Comparison of ENCODE assay signal across 19 cellular contexts in genomic region chr19:48477696-48478338, GRCh38. TPM values are rescaled to one million over a fixed set of nuclear protein-coding genes. Genes with fewer than 3 reads are reported as not detected.
A peak's percentile ranks its signal among the peaks of the same experiment; 100 is the strongest.
DNase-seq lines count a peak whose midpoint lies in the region; ATAC-seq, FAIRE-seq and TF ChIP-seq lines count a peak whose summit lies in the region.
"Had no signal": no experiment of that assay in that cellular context is flagged by ENCODE, and none has a peak within 500 bp of the region (broad histone marks: within the 10 kb centered on the region; RNA-seq: fewer than 3 reads in every experiment).

No MANE protein-coding gene starts in this region.

- DNase-seq in right cardiac atrium, result peak in 2 of 3 donors; percentile 36 to 64
- DNase-seq in Right ventricle myocardium inferior (ENCODE audit: missing footprints), result no peak
- no peak for DNase-seq in HepG2 (ENCODE audit: low spot score)
- DNase-seq in osteoblast (ENCODE audit: insufficient read length, low spot score, missing footprints), result peak; percentile 49
- DNase-seq in activated effector memory CD4-positive, alpha-beta T cell treated with Interleukin-2 at 50 U/mL for 16 hours, result no peak
- no peak for DNase-seq in omental fat pad (ENCODE audit: low spot score)
- DNase-seq: ACHN; BE2C; C1 segment of cervical spinal cord; CD4-positive, CD25-positive, alpha-beta regulatory T cell; CD8-positive, alpha-beta memory T cell; COR-L47; H9 had no signal

- no peak for TF ChIP-seq RAD21 in HepG2 (CRISPR knock-in tag; IDR thresholded peaks at IDR 0.05)

- H3K4me3 ChIP-seq in right cardiac atrium (ENCODE audit: low read length) (no peak overlapping the region), HepG2 (replicated peaks in 1 of 3; ENCODE audit: insufficient read depth in 1 of 3, low read depth in 2 of 3, low read length in 3 of 3) (no peak overlapping the region), osteoblast (ENCODE audit: insufficient read depth, low read length) (no peak overlapping the region)

- no peaks in the 10 kb centered on the region for H4K20me1 ChIP-seq in HepG2 (ENCODE audit: insufficient read depth, low read length)
- peaks cover 11% of the 10 kb centered on the region for H4K20me1 ChIP-seq in osteoblast (ENCODE audit: insufficient read depth, low read length)

- FAIRE-seq in HepG2 (lab: Jason Lieb, UNC), result no peak
- FAIRE-seq: A204.1, D721Med, G401.6, GM12891, GM19239, H1 had no signal

- TF ChIP-seq POLR2A in HepG2 (IDR thresholded peaks at IDR 0.05; ENCODE audit: insufficient read depth in 1 of 2, low read depth in 2 of 2, low read length in 2 of 2), result no peak

- no peak overlapping the region for H3K4me2 ChIP-seq in HepG2 (ENCODE audit: low read depth, low read length)
- H3K4me2 ChIP-seq in osteoblast (ENCODE audit: insufficient read depth, low read length), result no peak overlapping the region

- no peak overlapping the region for H3K9ac ChIP-seq in HepG2 (ENCODE audit: insufficient read depth, low read depth, low read length)

- BruUV-seq in HepG2 (replicated peaks; lab: Mats Ljungman, UMichigan), result no TSS peak

- TF ChIP-seq CTCF in HepG2 (CRISPR knock-in tag; IDR thresholded peaks at IDR 0.05) (no peak), osteoblast (IDR thresholded peaks at IDR 0.05; ENCODE audit: extremely low read depth, low read depth, low read length) (no peak), omental fat pad (IDR thresholded peaks at IDR 0.05) (no peak)

- H3K36me3 ChIP-seq in HepG2 (replicated peaks in 1 of 2; ENCODE audit: control insufficient read depth in 1 of 2, insufficient read depth in 2 of 2, low read length in 2 of 2), result peaks cover 23 to 40% of the 10 kb centered on the region in 2 experiments; a peak in 4 of 5 replicates
- H3K36me3 ChIP-seq in osteoblast (ENCODE audit: insufficient read depth, low read length), result peaks cover 54% of the 10 kb centered on the region

- ATAC-seq in right cardiac atrium, result no peak
- ATAC-seq in Right ventricle myocardium inferior, result no peak
- no peak for ATAC-seq in HepG2
- no peak for ATAC-seq in omental fat pad (ENCODE audit: low FRiP score)

- no peaks in the 10 kb centered on the region for H3K27me3 ChIP-seq in right cardiac atrium (ENCODE audit: control insufficient read depth, insufficient read depth)
- no peaks in the 10 kb centered on the region for H3K27me3 ChIP-seq in HepG2 (ENCODE audit: control insufficient read depth in 1 of 2, insufficient read depth in 2 of 2, low read length in 2 of 2)
- H3K27me3 ChIP-seq in osteoblast (ENCODE audit: insufficient read depth, low read length), result no peaks in the 10 kb centered on the region
- H3K27me3 ChIP-seq: BE2C had no signal

- peaks cover 3% of the 10 kb centered on the region for H3K4me1 ChIP-seq in right cardiac atrium (ENCODE audit: control insufficient read depth, insufficient read depth, low read length)
- H3K4me1 ChIP-seq in HepG2 (ENCODE audit: insufficient read depth, low read length), result no peaks in the 10 kb centered on the region
- peaks cover 27% of the 10 kb centered on the region for H3K4me1 ChIP-seq in osteoblast (ENCODE audit: insufficient read depth, low read length)

- POLR2A ChIA-PET in HepG2 (lab: Yijun Ruan, JAX), result no interaction called here

- no peaks in the 10 kb centered on the region for H3K9me3 ChIP-seq in right cardiac atrium (ENCODE audit: control insufficient read depth, low read length)
- H3K9me3 ChIP-seq in HepG2 (ENCODE audit: low read length), result no peaks in the 10 kb centered on the region
- no peaks in the 10 kb centered on the region for H3K9me3 ChIP-seq in osteoblast (ENCODE audit: low read depth, low read length)
- H3K9me3 ChIP-seq: BE2C had no signal

- WGBS in right cardiac atrium, result 77% methylated on average over 22 of the region's 22 CpGs
- WGBS in HepG2 (ENCODE audit: low lambda C conversion rate), result 94% methylated on average over 17 of the region's 22 CpGs

- CTCF ChIA-PET in HepG2 (lab: Yijun Ruan, JAX; ENCODE audit: low intra/inter-chr PET ratio, low total read pairs), result no interaction called here

- no peak overlapping the region for H3K27ac ChIP-seq in right cardiac atrium (ENCODE audit: low read length)
- H3K27ac ChIP-seq in HepG2 (ENCODE audit: extremely low read length, insufficient read depth, low read length), result no peak overlapping the region
- H3K27ac ChIP-seq in osteoblast (ENCODE audit: low read depth, low read length), result no peak overlapping the region

- H3K79me2 ChIP-seq in HepG2 (ENCODE audit: insufficient read depth, low read length), result no peaks in the 10 kb centered on the region
- no peaks in the 10 kb centered on the region for H3K79me2 ChIP-seq in osteoblast (ENCODE audit: insufficient read depth, low read length)

- intact Hi-C loops in right cardiac atrium (cut with DNase I) (no loop called here), Right ventricle myocardium inferior (cut with DNase I) (no loop called here), HepG2 (cut with micrococcal nuclease; ENCODE audit: unreplicated experiment) (no loop called here)

- no peak overlapping the region for H2AFZ ChIP-seq in HepG2 (ENCODE audit: low read length)
- H2AFZ ChIP-seq in osteoblast (ENCODE audit: low read length), result no peak overlapping the region

- TF ChIP-seq EP300 in HepG2 (IDR thresholded peaks at IDR 0.05; ENCODE audit: low read depth in 2 of 2, low read length in 2 of 2), result no peak
- TF ChIP-seq EP300 in HepG2 (CRISPR knock-in tag; IDR thresholded peaks at IDR 0.05; ENCODE audit: borderline replicate concordance), result no peak

- in situ Hi-C loops in HepG2 (cut with HindIII; ENCODE audit: extremely low pct_ligation_motif_present, low pct_unique_long_range_greater_than_20kb), result no loop called here

RNA-seq across cellular contexts. Expression of gene CYTH2, which starts 8.6 kb away (rescaled TPM):
- total RNA-seq in right cardiac atrium, result 10 to 100 TPM; 26.0 to 35.0 (median 29.2) TPM
- 27.4 TPM for polyA plus RNA-seq in right cardiac atrium
- total RNA-seq in Right ventricle myocardium inferior, result 30.7 TPM
- 9.6 and 16.5 TPM in 2 replicates for total RNA-seq in HepG2 (2016; rRNA removed; fragmentation: Illumina TruSeq; extraction: Trizol)
- 2.8 and 3.0 TPM in 2 replicates for total RNA-seq in HepG2 (2016; cell fraction: cytosol; rRNA removed; fragmentation: Illumina TruSeq; extraction: Trizol; ENCODE audit: low read depth)
- 8.4 and 15.9 TPM in 2 replicates for total RNA-seq in HepG2 (2016; cell fraction: insoluble cytoplasmic fraction; rRNA removed; fragmentation: Illumina TruSeq; extraction: Trizol)
- 4.9 and 7.0 TPM in 2 replicates for total RNA-seq in HepG2 (2016; cell fraction: membrane; rRNA removed; fragmentation: Illumina TruSeq; extraction: Trizol)
- total RNA-seq in HepG2 (2016; cell fraction: nucleus; rRNA removed; fragmentation: Illumina TruSeq; extraction: Trizol), result 16.4 and 17.2 TPM in 2 replicates
- polyA plus RNA-seq in HepG2 (2011; rRNA removed), result 39.3 and 48.3 TPM in 2 replicates
- 18.2 and 20.7 TPM in 2 replicates for polyA plus RNA-seq in HepG2 (2011; cell fraction: cytosol; rRNA removed)
- 185 and 188 TPM in 2 replicates for polyA plus RNA-seq in HepG2 (2011; cell fraction: nucleus; rRNA removed)
- polyA plus RNA-seq in HepG2 (2012), result 26.4 and 29.2 TPM in 2 replicates
- 3.2 and 3.5 TPM in 2 replicates for polyA plus RNA-seq in HepG2 (2016; cell fraction: cytosol; fragmentation: Illumina TruSeq; extraction: Trizol; ENCODE audit: low read depth)
- 14.6 and 14.8 TPM in 2 replicates for polyA plus RNA-seq in HepG2 (2016; cell fraction: insoluble cytoplasmic fraction; fragmentation: Illumina TruSeq; extraction: Trizol; ENCODE audit: low read depth)
- 6.2 and 6.8 TPM in 2 replicates for polyA plus RNA-seq in HepG2 (2016; cell fraction: membrane; fragmentation: Illumina TruSeq; extraction: Trizol; ENCODE audit: low read depth)
- polyA plus RNA-seq in HepG2 (2016; cell fraction: nucleus; fragmentation: Illumina TruSeq; extraction: Trizol; ENCODE audit: insufficient read depth, low read depth), result 61.4 and 71.7 TPM in 2 replicates
- 37.0 and 50.0 TPM in 2 replicates for polyA minus RNA-seq in HepG2 (2011; rRNA and poly(A)+ RNA removed; ENCODE audit: low replicate concordance)
- polyA minus RNA-seq in HepG2 (2011; cell fraction: cytosol; rRNA and poly(A)+ RNA removed), result 7.5 and 8.4 TPM in 2 replicates
- 37.6 and 43.0 TPM in 2 replicates for polyA minus RNA-seq in HepG2 (2011; cell fraction: nucleus; rRNA and poly(A)+ RNA removed)
- 63.6 and 66.2 TPM in 2 replicates for total RNA-seq in osteoblast
- total RNA-seq in omental fat pad, result 10 to 100 TPM; 19.2 to 49.7 (median 26.8) TPM

RNA-seq across cellular contexts. Expression of gene KCNJ14, which starts 22.4 kb away (rescaled TPM):
- total RNA-seq in right cardiac atrium (under 1 TPM; 0.20 to 0.75 (median 0.23) TPM), Right ventricle myocardium inferior (0.19 TPM), HepG2 (2016; rRNA removed; fragmentation: Illumina TruSeq; extraction: Trizol) (0.17 and 0.20 TPM in 2 replicates), osteoblast (0.59 and 0.72 TPM in 2 replicates), omental fat pad (1 to 10 TPM in 2 of 4 donors, under 1 TPM in 2; 0.56 to 2.2 (median 1.1) TPM)
- polyA plus RNA-seq in right cardiac atrium (0.16 TPM), HepG2 (2011; rRNA removed) (0.46 and 0.51 TPM in 2 replicates)
- 0.09 TPM in 1 of 2 replicates, not detected in the other for total RNA-seq in HepG2 (2016; cell fraction: cytosol; rRNA removed; fragmentation: Illumina TruSeq; extraction: Trizol; ENCODE audit: low read depth)
- total RNA-seq in HepG2 (2016; cell fraction: insoluble cytoplasmic fraction; rRNA removed; fragmentation: Illumina TruSeq; extraction: Trizol), result 0.15 and 0.19 TPM in 2 replicates
- 0.10 and 0.15 TPM in 2 replicates for total RNA-seq in HepG2 (2016; cell fraction: membrane; rRNA removed; fragmentation: Illumina TruSeq; extraction: Trizol)
- total RNA-seq in HepG2 (2016; cell fraction: nucleus; rRNA removed; fragmentation: Illumina TruSeq; extraction: Trizol), result 0.25 and 0.43 TPM in 2 replicates
- polyA plus RNA-seq in HepG2 (2011; cell fraction: cytosol; rRNA removed), result 0.14 and 0.17 TPM in 2 replicates
- 3.1 and 3.8 TPM in 2 replicates for polyA plus RNA-seq in HepG2 (2011; cell fraction: nucleus; rRNA removed)
- polyA plus RNA-seq in HepG2 (2012), result 0.72 and 0.89 TPM in 2 replicates
- 0.03 TPM in 1 of 2 replicates, not detected in the other for polyA plus RNA-seq in HepG2 (2016; cell fraction: cytosol; fragmentation: Illumina TruSeq; extraction: Trizol; ENCODE audit: low read depth)
- polyA plus RNA-seq in HepG2 (2016; cell fraction: insoluble cytoplasmic fraction; fragmentation: Illumina TruSeq; extraction: Trizol; ENCODE audit: low read depth), result 0.05 and 0.12 TPM in 2 replicates
- 0.11 TPM in 1 of 2 replicates, not detected in the other for polyA plus RNA-seq in HepG2 (2016; cell fraction: membrane; fragmentation: Illumina TruSeq; extraction: Trizol; ENCODE audit: low read depth)
- polyA plus RNA-seq in HepG2 (2016; cell fraction: nucleus; fragmentation: Illumina TruSeq; extraction: Trizol; ENCODE audit: insufficient read depth, low read depth), result 0.65 and 0.97 TPM in 2 replicates
- polyA minus RNA-seq in HepG2 (2011; rRNA and poly(A)+ RNA removed; ENCODE audit: low replicate concordance), result 3.6 TPM in 2 replicates
- polyA minus RNA-seq in HepG2 (2011; cell fraction: cytosol; rRNA and poly(A)+ RNA removed), result 0.20 and 0.35 TPM in 2 replicates
- polyA minus RNA-seq in HepG2 (2011; cell fraction: nucleus; rRNA and poly(A)+ RNA removed), result 2.0 and 2.4 TPM in 2 replicates

RNA-seq across cellular contexts. Expression of gene GRWD1, which starts 32.0 kb away (rescaled TPM):
- total RNA-seq in right cardiac atrium (10 to 100 TPM; 16.0 to 20.4 (median 17.3) TPM), Right ventricle myocardium inferior (17.7 TPM), HepG2 (2016; rRNA removed; fragmentation: Illumina TruSeq; extraction: Trizol) (46.6 and 52.3 TPM in 2 replicates), osteoblast (23.3 and 25.0 TPM in 2 replicates), omental fat pad (10 to 100 TPM; 19.5 to 90.5 (median 31.5) TPM)
- polyA plus RNA-seq in right cardiac atrium (7.2 TPM), HepG2 (2011; rRNA removed) (10.8 and 13.4 TPM in 2 replicates)
- total RNA-seq in HepG2 (2016; cell fraction: cytosol; rRNA removed; fragmentation: Illumina TruSeq; extraction: Trizol; ENCODE audit: low read depth), result 5.2 and 5.4 TPM in 2 replicates
- total RNA-seq in HepG2 (2016; cell fraction: insoluble cytoplasmic fraction; rRNA removed; fragmentation: Illumina TruSeq; extraction: Trizol), result 41.4 and 47.5 TPM in 2 replicates
- total RNA-seq in HepG2 (2016; cell fraction: membrane; rRNA removed; fragmentation: Illumina TruSeq; extraction: Trizol), result 11.1 and 15.5 TPM in 2 replicates
- 19.7 and 21.0 TPM in 2 replicates for total RNA-seq in HepG2 (2016; cell fraction: nucleus; rRNA removed; fragmentation: Illumina TruSeq; extraction: Trizol)
- 10.4 and 13.0 TPM in 2 replicates for polyA plus RNA-seq in HepG2 (2011; cell fraction: cytosol; rRNA removed)
- polyA plus RNA-seq in HepG2 (2011; cell fraction: nucleus; rRNA removed), result 13.4 and 14.2 TPM in 2 replicates
- 13.3 and 14.3 TPM in 2 replicates for polyA plus RNA-seq in HepG2 (2012)
- polyA plus RNA-seq in HepG2 (2016; cell fraction: cytosol; fragmentation: Illumina TruSeq; extraction: Trizol; ENCODE audit: low read depth), result 4.1 and 4.4 TPM in 2 replicates
- polyA plus RNA-seq in HepG2 (2016; cell fraction: insoluble cytoplasmic fraction; fragmentation: Illumina TruSeq; extraction: Trizol; ENCODE audit: low read depth), result 36.7 and 46.2 TPM in 2 replicates
- 5.9 and 7.9 TPM in 2 replicates for polyA plus RNA-seq in HepG2 (2016; cell fraction: membrane; fragmentation: Illumina TruSeq; extraction: Trizol; ENCODE audit: low read depth)
- 23.1 and 26.5 TPM in 2 replicates for polyA plus RNA-seq in HepG2 (2016; cell fraction: nucleus; fragmentation: Illumina TruSeq; extraction: Trizol; ENCODE audit: insufficient read depth, low read depth)
- 25.6 and 30.2 TPM in 2 replicates for polyA minus RNA-seq in HepG2 (2011; rRNA and poly(A)+ RNA removed; ENCODE audit: low replicate concordance)
- 12.1 and 17.9 TPM in 2 replicates for polyA minus RNA-seq in HepG2 (2011; cell fraction: cytosol; rRNA and poly(A)+ RNA removed)
- polyA minus RNA-seq in HepG2 (2011; cell fraction: nucleus; rRNA and poly(A)+ RNA removed), result 13.7 and 20.3 TPM in 2 replicates

RNA-seq across cellular contexts. Expression of gene LMTK3, which starts 33.8 kb away (rescaled TPM):
- total RNA-seq in right cardiac atrium (1 to 10 TPM; 3.1 to 7.2 (median 5.5) TPM), Right ventricle myocardium inferior (0.70 TPM), HepG2 (2016; rRNA removed; fragmentation: Illumina TruSeq; extraction: Trizol) (0.22 and 0.29 TPM in 2 replicates), osteoblast (not detected in 2 replicates), omental fat pad (under 1 TPM; 0.12 to 0.47 (median 0.39) TPM)
- polyA plus RNA-seq in right cardiac atrium (2.9 TPM), HepG2 (2011; rRNA removed) (0.18 and 0.30 TPM in 2 replicates)
- 0.10 and 0.18 TPM in 2 replicates for total RNA-seq in HepG2 (2016; cell fraction: cytosol; rRNA removed; fragmentation: Illumina TruSeq; extraction: Trizol; ENCODE audit: low read depth)
- total RNA-seq in HepG2 (2016; cell fraction: insoluble cytoplasmic fraction; rRNA removed; fragmentation: Illumina TruSeq; extraction: Trizol), result 0.27 and 0.45 TPM in 2 replicates
- total RNA-seq in HepG2 (2016; cell fraction: membrane; rRNA removed; fragmentation: Illumina TruSeq; extraction: Trizol), result 0.09 and 0.21 TPM in 2 replicates
- 0.38 and 0.47 TPM in 2 replicates for total RNA-seq in HepG2 (2016; cell fraction: nucleus; rRNA removed; fragmentation: Illumina TruSeq; extraction: Trizol)
- 0.10 and 0.19 TPM in 2 replicates for polyA plus RNA-seq in HepG2 (2011; cell fraction: cytosol; rRNA removed)
- polyA plus RNA-seq in HepG2 (2011; cell fraction: nucleus; rRNA removed), result 1.7 and 2.2 TPM in 2 replicates
- 1.6 and 2.0 TPM in 2 replicates for polyA plus RNA-seq in HepG2 (2012)
- 0.05 and 0.07 TPM in 2 replicates for polyA plus RNA-seq in HepG2 (2016; cell fraction: cytosol; fragmentation: Illumina TruSeq; extraction: Trizol; ENCODE audit: low read depth)
- polyA plus RNA-seq in HepG2 (2016; cell fraction: insoluble cytoplasmic fraction; fragmentation: Illumina TruSeq; extraction: Trizol; ENCODE audit: low read depth), result 0.45 and 0.47 TPM in 2 replicates
- 0.09 and 0.14 TPM in 2 replicates for polyA plus RNA-seq in HepG2 (2016; cell fraction: membrane; fragmentation: Illumina TruSeq; extraction: Trizol; ENCODE audit: low read depth)
- polyA plus RNA-seq in HepG2 (2016; cell fraction: nucleus; fragmentation: Illumina TruSeq; extraction: Trizol; ENCODE audit: insufficient read depth, low read depth), result 1.5 and 1.6 TPM in 2 replicates
- 0.16 and 0.23 TPM in 2 replicates for polyA minus RNA-seq in HepG2 (2011; rRNA and poly(A)+ RNA removed; ENCODE audit: low replicate concordance)
- polyA minus RNA-seq in HepG2 (2011; cell fraction: cytosol; rRNA and poly(A)+ RNA removed), result 0.18 and 0.69 TPM in 2 replicates
- 0.25 and 0.39 TPM in 2 replicates for polyA minus RNA-seq in HepG2 (2011; cell fraction: nucleus; rRNA and poly(A)+ RNA removed)
- polyA plus RNA-seq: CD4-positive, CD25-positive, alpha-beta regulatory T cell; CD8-positive, alpha-beta memory T cell had no signal

Comparison
In these comparisons a context has a peak if more than half of its experiments do, and no peak if none do; other contexts are left out.
1. DNase-seq: peak in right cardiac atrium (2 of 3) and osteoblast (single experiment); none in Right ventricle myocardium inferior (single experiment), HepG2 (single experiment), activated effector memory CD4-positive, alpha-beta T cell treated with Interleukin-2 at 50 U/mL for 16 hours (single experiment) and omental fat pad (single experiment).